Comparison of ENCODE assay signal across 21 cellular contexts in genomic region chr6:163449076-163449475, GRCh38. TPM values are rescaled to one million over a fixed set of nuclear protein-coding genes. Genes with fewer than 3 reads are reported as not detected.
A peak's percentile ranks its signal among the peaks of the same experiment; 100 is the strongest.
DNase-seq lines count a peak whose midpoint lies in the region; ATAC-seq and TF ChIP-seq lines count a peak whose summit lies in the region.
"Had no signal": no experiment of that assay in that cellular context is flagged by ENCODE, and none has a peak within 500 bp of the region (broad histone marks: within the 10 kb centered on the region; RNA-seq: fewer than 3 reads in every experiment).

No MANE protein-coding gene starts in this region.

- DNase-seq in cardiac muscle cell (ENCODE audit: low read depth in 1 of 2, low spot score in 1 of 2) (no peak), right cardiac atrium (no peak), dermis blood vessel endothelial cell (peak; percentile 33), iris pigment epithelial cell (ENCODE audit: low read depth) (peak; percentile 51), UCSD-AML1 (lab: John Stamatoyannopoulos, UW; ENCODE audit: unreplicated experiment) (no peak), progenitor cell of endocrine pancreas (ENCODE audit: low spot score, unreplicated experiment) (no peak), lower leg skin (ENCODE audit: low spot score in 2 of 2) (no peak)
- DNase-seq: C1 segment of cervical spinal cord; CD8-positive, alpha-beta T cell; DND-41; H7; HFFc6; Kasumi-1; NCI-H1694; NCI-H2081; NCI-H2171; NCI-H345; NCI-H526; Peyer's patch had no signal

- H3K36me3 ChIP-seq in cardiac muscle cell (no peaks in the 10 kb centered on the region), skeletal muscle tissue (ENCODE audit: control insufficient read depth in 3 of 3, insufficient read depth in 3 of 3, low read length in 3 of 3) (no peaks in the 10 kb centered on the region)
- H3K36me3 ChIP-seq: Peyer's patch had no signal

- no peaks in the 10 kb centered on the region for H3K27me3 ChIP-seq in cardiac muscle cell
- H3K27me3 ChIP-seq in right cardiac atrium (ENCODE audit: control insufficient read depth, insufficient read depth) = no peaks in the 10 kb centered on the region
- H3K27me3 ChIP-seq in skeletal muscle tissue (ENCODE audit: control insufficient read depth in 3 of 3, insufficient read depth in 3 of 3, low read length in 3 of 3) = no peaks in the 10 kb centered on the region
- H3K27me3 ChIP-seq: Peyer's patch had no signal

- TF ChIP-seq CTCF in cardiac muscle cell (IDR thresholded peaks at IDR 0.05; ENCODE audit: low read depth, low read length) (no peak), progenitor cell of endocrine pancreas (IDR thresholded peaks at IDR 0.05; ENCODE audit: unreplicated experiment) (no peak), lower leg skin (IDR thresholded peaks at IDR 0.05) (no peak)

- H3K9ac ChIP-seq in skeletal muscle tissue (ENCODE audit: low read depth in 1 of 3, low read length in 3 of 3) = no peak overlapping the region

- H3K9me3 ChIP-seq in cardiac muscle cell (ENCODE audit: low read depth) (no peaks in the 10 kb centered on the region), right cardiac atrium (ENCODE audit: control insufficient read depth, low read length) (no peaks in the 10 kb centered on the region), skeletal muscle tissue (ENCODE audit: control insufficient read depth in 3 of 3, low read length in 3 of 3) (no peaks in the 10 kb centered on the region)
- H3K9me3 ChIP-seq: Peyer's patch had no signal

- no peaks in the 10 kb centered on the region for H3K27me3 Mint-ChIP-seq in progenitor cell of endocrine pancreas

- no peaks in the 10 kb centered on the region for H3K9me3 Mint-ChIP-seq in progenitor cell of endocrine pancreas (ENCODE audit: low read depth)
- H3K9me3 Mint-ChIP-seq: CD8-positive, alpha-beta T cell; HFFc6 had no signal

- intact Hi-C loops in right cardiac atrium (cut with DNase I) = no loop called here
- intact Hi-C loops in lower leg skin (cut with DNase I; ENCODE audit: low total_unique reads) = no loop called here

- H3K27ac ChIP-seq in cardiac muscle cell (peak overlapping the region; percentile 3), right cardiac atrium (ENCODE audit: low read length) (no peak overlapping the region), skeletal muscle tissue (ENCODE audit: low read depth, low read length) (peak overlapping the region; percentile 10)
- H3K27ac ChIP-seq: 22Rv1, Peyer's patch had no signal

- 10% methylated on average over 1 of the region's 1 CpG for WGBS in right cardiac atrium
- WGBS in lower leg skin, 2 donors = 17 to 23% methylated on average over 1 of the region's 1 CpG

- H3K4me1 ChIP-seq in cardiac muscle cell (ENCODE audit: low read depth) (peaks cover 42% of the 10 kb centered on the region), right cardiac atrium (ENCODE audit: control insufficient read depth, insufficient read depth, low read length) (no peaks in the 10 kb centered on the region), skeletal muscle tissue (ENCODE audit: control insufficient read depth in 3 of 3, insufficient read depth in 3 of 3, low read length in 3 of 3) (peaks cover 4 to 29% (median 15%) of the 10 kb centered on the region in 3 donors)
- H3K4me1 ChIP-seq: Peyer's patch had no signal

- ATAC-seq in right cardiac atrium = no peak
- ATAC-seq: CD8-positive, alpha-beta T cell had no signal

- H3K4me3 Mint-ChIP-seq in progenitor cell of endocrine pancreas (ENCODE audit: low read depth) = no peak overlapping the region
- H3K4me3 Mint-ChIP-seq: CD8-positive, alpha-beta T cell; HFFc6 had no signal

- H3K4me1 Mint-ChIP-seq in progenitor cell of endocrine pancreas (ENCODE audit: low read depth) = peaks cover 6% of the 10 kb centered on the region

- H3K4me3 ChIP-seq in cardiac muscle cell (no peak overlapping the region), right cardiac atrium (ENCODE audit: low read length) (no peak overlapping the region), skeletal muscle tissue (ENCODE audit: low read length in 3 of 3) (no peak overlapping the region), lower leg skin (ENCODE audit: low read depth, poor library complexity, severe bottlenecking) (no peak overlapping the region)
- H3K4me3 ChIP-seq: Peyer's patch had no signal

- peaks cover 3% of the 10 kb centered on the region for H3K36me3 Mint-ChIP-seq in progenitor cell of endocrine pancreas (ENCODE audit: insufficient read depth)
- H3K36me3 Mint-ChIP-seq: CD8-positive, alpha-beta T cell had no signal

- no peak overlapping the region for H3K27ac Mint-ChIP-seq in progenitor cell of endocrine pancreas
- H3K27ac Mint-ChIP-seq: CD8-positive, alpha-beta T cell; HFFc6 had no signal

- TF ChIP-seq POLR2A in lower leg skin (IDR thresholded peaks at IDR 0.05) = no peak

RNA-seq across cellular contexts. Expression of gene QKI, which starts 34.6 kb away (rescaled TPM):
- 217 and 503 TPM in 2 replicates for total RNA-seq in cardiac muscle cell
- polyA plus RNA-seq in cardiac muscle cell = 148 and 289 TPM in 2 replicates
- total RNA-seq in right cardiac atrium = 100 to 1,000 TPM; 373 to 415 (median 375) TPM
- polyA plus RNA-seq in right cardiac atrium = 100 TPM
- 307 and 356 TPM in 2 replicates for total RNA-seq in dermis blood vessel endothelial cell
- 274 TPM for total RNA-seq in skeletal muscle tissue
- 88.4 and 97.3 TPM in 2 replicates for total RNA-seq in progenitor cell of endocrine pancreas
- 100 to 1,000 TPM; 126 to 199 (median 142) TPM for total RNA-seq in lower leg skin

Comparison
In these comparisons a context has a peak if more than half of its experiments do, and no peak if none do; other contexts are left out.
1. DNase-seq: peak in dermis blood vessel endothelial cell (single experiment) and iris pigment epithelial cell (single experiment); none in cardiac muscle cell (0 of 2), right cardiac atrium (0 of 3), UCSD-AML1 (single experiment), progenitor cell of endocrine pancreas (single experiment) and lower leg skin (0 of 2).